ENCODE assay signal across 22 cellular contexts in the genomic region with DNA sequence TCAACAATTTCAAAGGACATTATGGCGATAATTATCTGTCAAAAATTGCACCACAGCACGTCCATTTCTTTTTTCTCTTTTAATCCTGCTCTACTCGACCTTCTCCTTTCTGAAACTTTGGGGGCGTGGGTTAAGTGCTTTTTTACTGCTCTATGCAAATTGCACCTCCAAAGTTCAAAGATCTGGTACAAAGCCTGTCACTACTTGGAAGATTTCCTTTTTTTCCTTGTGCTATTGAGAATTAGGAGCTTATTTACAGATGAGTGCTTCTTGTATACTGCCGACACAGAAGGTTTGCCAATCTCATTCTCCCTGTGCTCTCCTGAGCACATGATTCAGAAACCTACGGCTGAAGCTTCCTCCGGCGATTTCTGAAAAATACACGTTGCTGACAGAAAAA.
DNase-seq lines count a peak whose midpoint lies in the region; ATAC-seq and TF ChIP-seq lines count a peak whose summit lies in the region.
"Had no signal": no experiment of that assay in that cellular context is flagged by ENCODE, and none has a peak within 500 bp of the region (broad histone marks: within the 10 kb centered on the region; RNA-seq: fewer than 3 reads in every experiment).

No MANE protein-coding gene starts in this region.

- H3K9ac ChIP-seq in neuronal stem cell (ENCODE audit: low read depth, low read length, poor library complexity): no peak overlapping the region
- H3K9ac ChIP-seq: BLaER1 treated with 17β-estradiol and CSF1 and Interleukin-3, amounts not matched to agents 10 nM and 100 nM; GM23248 had no signal

- no peak overlapping the region for H2BK12ac ChIP-seq in neuronal stem cell (ENCODE audit: low read length)

- H3K27ac Mint-ChIP-seq in brain: peak overlapping the region in 1 of 5 experiments; percentile 47
- H3K27ac Mint-ChIP-seq: CD14-positive monocyte; CD4-positive, alpha-beta T cell; CD8-positive, alpha-beta memory T cell had no signal

- H3K18ac ChIP-seq in neuronal stem cell (ENCODE audit: low read length): no peak overlapping the region

- peaks cover 72% of the 10 kb centered on the region for H3K4me1 Mint-ChIP-seq in brain
- H3K4me1 Mint-ChIP-seq: CD14-positive monocyte; CD8-positive, alpha-beta memory T cell had no signal

- H3K27ac ChIP-seq in neuronal stem cell (replicated peaks; ENCODE audit: low read length): no peak overlapping the region
- H3K27ac ChIP-seq: A549; BLaER1 treated with 17β-estradiol and CSF1 and Interleukin-3, amounts not matched to agents 10 nM and 100 nM; GM23248 had no signal

- TF ChIP-seq CTCF in brain (conservative IDR thresholded peaks at IDR 0.05): no peak

- H3K14ac ChIP-seq in neuronal stem cell (ENCODE audit: low read length): no peak overlapping the region

- no peak overlapping the region for H2BK120ac ChIP-seq in neuronal stem cell (ENCODE audit: low read depth, low read length)

- H3K79me1 ChIP-seq in neuronal stem cell (ENCODE audit: low read depth, low read length): no peaks in the 10 kb centered on the region

- no peak overlapping the region for H2AFZ ChIP-seq in neuronal stem cell (ENCODE audit: low read length)
- H2AFZ ChIP-seq: GM23248 had no signal

- H3K4ac ChIP-seq in neuronal stem cell (ENCODE audit: low read length): no peak overlapping the region

- no peak overlapping the region for H2BK5ac ChIP-seq in neuronal stem cell (ENCODE audit: low read length)

- WGBS in neuronal stem cell (ENCODE audit: extremely low coverage in 2 of 2, insufficient read length in 2 of 2, insufficient replicate concordance in 1 of 2), 2 donors: no CpG with 5 or more reads among the region's 9 CpGs

- H3K27me3 ChIP-seq in neuronal stem cell (ENCODE audit: control insufficient read depth in 3 of 3, insufficient read depth in 3 of 3, low read depth in 1 of 3, low read length in 3 of 3): peaks cover 0 to 69% (median 0%) of the 10 kb centered on the region in 3 experiments
- H3K27me3 ChIP-seq: BLaER1 treated with 17β-estradiol and CSF1 and Interleukin-3, amounts not matched to agents 10 nM and 100 nM had no signal

- H3K4me1 ChIP-seq in neuronal stem cell (ENCODE audit: control insufficient read depth in 2 of 2, insufficient read depth in 1 of 2, low read depth in 1 of 2, low read length in 2 of 2): peaks cover 11 to 23% of the 10 kb centered on the region in 2 donors
- H3K4me1 ChIP-seq: A549, BE2C had no signal

- peaks cover 0 to 2% (median 0%) of the 10 kb centered on the region in 5 experiments for H3K9me3 Mint-ChIP-seq in brain
- H3K9me3 Mint-ChIP-seq: CD4-positive, alpha-beta T cell; CD8-positive, alpha-beta memory T cell had no signal

- no peak overlapping the region for H3K23ac ChIP-seq in neuronal stem cell (ENCODE audit: low read depth, low read length, poor library complexity)

- ATAC-seq in HG02759 (IDR thresholded peaks at IDR 0.05; ENCODE audit: unreplicated experiment) (no peak), GM18907 (IDR thresholded peaks at IDR 0.05; ENCODE audit: unreplicated experiment) (no peak)
- ATAC-seq: A549 had no signal

- peak overlapping the region in 4 of 5 experiments; percentile 1 to 62 (median 45) for H3K4me3 Mint-ChIP-seq in brain
- H3K4me3 Mint-ChIP-seq: CD14-positive monocyte; CD4-positive, alpha-beta T cell; CD8-positive, alpha-beta memory T cell had no signal

- no peak overlapping the region for H2AK5ac ChIP-seq in neuronal stem cell (ENCODE audit: low read depth, low read length)

- no peak overlapping the region for H4K8ac ChIP-seq in neuronal stem cell (ENCODE audit: low read depth, low read length)

- H3K9me3 ChIP-seq in neuronal stem cell (replicated peaks in 1 of 2; ENCODE audit: control insufficient read depth in 2 of 2, insufficient read depth in 1 of 2, low read depth in 1 of 2, low read length in 2 of 2): no peaks in the 10 kb centered on the region
- H3K9me3 ChIP-seq: A549; BE2C; BLaER1 treated with 17β-estradiol and CSF1 and Interleukin-3, amounts not matched to agents 10 nM and 100 nM had no signal

- peaks cover 14% of the 10 kb centered on the region for H3K27me3 Mint-ChIP-seq in brain

- no peak overlapping the region for H3K4me3 ChIP-seq in neuronal stem cell (ENCODE audit: low read length in 2 of 2)
- H3K4me3 ChIP-seq: A549; BLaER1 treated with 17β-estradiol and CSF1 and Interleukin-3, amounts not matched to agents 10 nM and 100 nM; GM23248 had no signal

- H3K4me2 ChIP-seq in neuronal stem cell (ENCODE audit: insufficient read depth, low read length, poor library complexity, severe bottlenecking): no peak overlapping the region
- H3K4me2 ChIP-seq: A549; BLaER1 treated with 17β-estradiol and CSF1 and Interleukin-3, amounts not matched to agents 10 nM and 100 nM had no signal

- no peak overlapping the region for H4K91ac ChIP-seq in neuronal stem cell (ENCODE audit: low read depth, low read length, poor library complexity)

- no peak overlapping the region for H2BK15ac ChIP-seq in neuronal stem cell (ENCODE audit: low read length)

- no peaks in the 10 kb centered on the region for H3K36me3 ChIP-seq in neuronal stem cell (replicated peaks in 1 of 2; ENCODE audit: control insufficient read depth in 2 of 2, insufficient read depth in 2 of 2, low read length in 2 of 2)
- H3K36me3 ChIP-seq: BE2C; BLaER1 treated with 17β-estradiol and CSF1 and Interleukin-3, amounts not matched to agents 10 nM and 100 nM had no signal

- DNase-seq in COR-L47 (lab: John Stamatoyannopoulos, UW) (peak; percentile 38), neuronal stem cell (ENCODE audit: low spot score) (peak; percentile 67), globus pallidus (ENCODE audit: low spot score) (no peak)
- DNase-seq: 8988T; ACHN; AML-193; BE2C; Calu3; CD4-positive, alpha-beta T cell; CD8-positive, alpha-beta memory T cell; DMS53; DMS79 treated with DMSO at 0.1 percent for 48 hours; GF-D8; GM23248; H7; HCEC 1CT had no signal

- H3K36me3 Mint-ChIP-seq in brain: no peaks in the 10 kb centered on the region
- H3K36me3 Mint-ChIP-seq: CD14-positive monocyte; CD8-positive, alpha-beta memory T cell had no signal
